In the genomic region with DNA sequence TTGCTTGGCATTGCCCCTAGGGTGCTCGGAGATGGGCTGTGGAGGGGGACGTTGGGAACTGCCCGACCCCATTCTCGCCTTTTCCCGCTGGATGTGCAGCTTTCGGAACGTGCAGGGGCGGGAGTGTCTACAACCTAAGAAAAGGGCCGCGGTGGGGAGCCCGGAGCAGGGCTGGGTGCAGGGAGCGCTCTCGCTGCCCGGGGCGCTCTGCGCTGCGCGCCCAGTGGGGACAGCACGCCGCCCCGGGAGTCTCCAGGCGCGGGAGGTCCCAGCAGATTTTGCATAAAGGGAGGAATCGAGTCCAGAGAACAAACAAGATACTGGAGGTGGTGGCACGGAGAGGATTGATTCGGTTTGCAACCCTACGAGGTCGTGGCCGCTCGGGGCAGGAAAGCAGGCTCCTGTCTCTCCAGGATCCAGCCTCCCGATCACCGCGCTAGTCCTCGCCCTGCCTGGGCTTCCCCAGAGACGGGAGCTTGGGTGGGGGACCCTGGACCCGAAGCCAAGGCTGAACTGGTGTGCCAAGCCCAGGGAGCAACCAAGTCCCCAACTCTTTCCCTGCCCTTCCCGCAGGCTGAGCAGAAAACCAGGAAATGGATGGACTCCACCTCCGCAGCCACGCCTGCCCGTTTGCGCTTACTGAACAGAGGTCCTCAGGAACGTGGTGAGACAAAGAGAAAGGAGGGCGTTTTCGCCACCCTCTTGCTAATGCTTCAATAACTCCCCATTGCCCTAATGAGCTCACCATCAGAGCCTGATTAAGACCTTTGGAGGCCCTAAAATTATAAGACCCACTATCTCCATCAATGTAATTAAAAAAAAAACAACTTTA, we compare ENCODE assay signal across 9 cellular contexts. TPM values are rescaled to one million over a fixed set of nuclear protein-coding genes. Genes with fewer than 3 reads are reported as not detected.
DNase-seq lines count a peak whose midpoint lies in the region; ATAC-seq and TF ChIP-seq lines count a peak whose summit lies in the region.
"Had no signal": no experiment of that assay in that cellular context is flagged by ENCODE, and none has a peak within 500 bp of the region (broad histone marks: within the 10 kb centered on the region; RNA-seq: fewer than 3 reads in every experiment).

No MANE protein-coding gene starts in this region.

- H2AFZ ChIP-seq in GM23338, result peak overlapping the region; percentile 96

- TF ChIP-seq EP300 in tibial nerve (IDR thresholded peaks at IDR 0.05), result no peak

- H3K4me1 ChIP-seq in GM23338 (ENCODE audit: insufficient read depth), result peaks cover 21% of the 10 kb centered on the region; the same call in 1 of the 2 replicates
- H3K4me1 ChIP-seq in right lobe of liver, result peaks cover 0 to 16% (median 5%) of the 10 kb centered on the region in 4 donors
- peaks cover 0 to 18% (median 0%) of the 10 kb centered on the region in 4 donors for H3K4me1 ChIP-seq in tibial nerve

- intact Hi-C loops in right lobe of liver (cut with DNase I), result no loop called here

- WGBS in right lobe of liver (ENCODE audit: insufficient coverage, low coverage, low lambda C conversion rate, missing lambda C conversion rate), result 2% methylated on average over 27 of the region's 44 CpGs
- WGBS in tibial nerve, 2 donors, result 2 to 5% methylated on average over 17 to 39 of the region's 44 CpGs

- TF ChIP-seq POLR2A in right lobe of liver (IDR thresholded peaks at IDR 0.05), result peak; percentile 74
- TF ChIP-seq POLR2A in tibial nerve (IDR thresholded peaks at IDR 0.05), result no peak

- H3K36me3 ChIP-seq in GM23338 (ENCODE audit: insufficient read depth), result no peaks in the 10 kb centered on the region
- no peaks in the 10 kb centered on the region for H3K36me3 ChIP-seq in right lobe of liver
- no peaks in the 10 kb centered on the region for H3K36me3 ChIP-seq in tibial nerve

- TF ChIP-seq CTCF in GM23338 (conservative IDR thresholded peaks at IDR 0.05; ENCODE audit: low read depth in 2 of 2) (no peak), coronary artery (IDR thresholded peaks at IDR 0.05) (no peak), right lobe of liver (IDR thresholded peaks at IDR 0.05) (peak in 3 of 4 donors; percentile 15 to 20 (median 16)), tibial nerve (IDR thresholded peaks at IDR 0.05) (peak in 1 of 5 experiments; percentile 16)

- DNase-seq in 8988T (peak; percentile 26), GM23338 (ENCODE audit: low spot score) (peak; percentile 84), NCI-H526 treated with DMSO at 0.1 percent for 48 hours (lab: John Stamatoyannopoulos, UW) (peak; percentile 94), coronary artery (ENCODE audit: low spot score) (no peak), right lobe of liver (peak; percentile 76 to 82 (median 78)), tibial nerve (ENCODE audit: low spot score in 2 of 2) (peak in 1 of 2 donors; percentile 36), germinal center (ENCODE audit: low spot score) (no peak)
- DNase-seq in activated CD8-positive, alpha-beta memory T cell treated with anti-CD3 and anti-CD28 coated beads for 24 hours, result no peak

- ATAC-seq in GM23338 (peak; percentile 93), right lobe of liver (peak; percentile 86 to 90 (median 89))

- H3K36me3 Mint-ChIP-seq in GM23338 (ENCODE audit: low read depth), result peaks cover 7% of the 10 kb centered on the region

- H3K4me2 ChIP-seq in GM23338, result peak overlapping the region; percentile 77

- H3F3A ChIP-seq in GM23338 (replicated peaks; ENCODE audit: low read depth), result 0 out of 2 replicates have a peak, but pooled peaks cover 5% of the 10 kb centered on the region

- peak overlapping the region; percentile 70 for H3K4me3 Mint-ChIP-seq in GM23338
- H3K4me3 Mint-ChIP-seq: central memory CD8-positive, alpha-beta T cell had no signal

- H3K79me2 ChIP-seq in GM23338 (replicated peaks; ENCODE audit: insufficient read depth), result no peaks in the 10 kb centered on the region

- peaks cover 17% of the 10 kb centered on the region for H3K27me3 Mint-ChIP-seq in GM23338 (ENCODE audit: insufficient read depth, low read depth, poor library complexity)

- no peak overlapping the region for H3K27ac ChIP-seq in GM23338 (ENCODE audit: low read depth)
- peak overlapping the region in 1 of 2 donors; percentile 11 for H3K27ac ChIP-seq in coronary artery
- H3K27ac ChIP-seq in right lobe of liver, result peak overlapping the region; percentile 56 to 78 (median 59)
- H3K27ac ChIP-seq in tibial nerve, result peak overlapping the region in 1 of 4 donors; percentile 67

- H3K27me3 ChIP-seq in GM23338 (ENCODE audit: insufficient read depth), result peaks cover 10% of the 10 kb centered on the region; the same call in 1 of the 2 replicates
- H3K27me3 ChIP-seq in right lobe of liver, result no peaks in the 10 kb centered on the region
- no peaks in the 10 kb centered on the region for H3K27me3 ChIP-seq in tibial nerve

- H3K27ac Mint-ChIP-seq in GM23338, result no peak overlapping the region

- H3K9me2 ChIP-seq in GM23338 (ENCODE audit: insufficient read depth), result no peaks in the 10 kb centered on the region

- H3K4me1 Mint-ChIP-seq in GM23338, result peaks cover 30% of the 10 kb centered on the region

- peak overlapping the region; percentile 80 for H3K4me3 ChIP-seq in GM23338
- H3K4me3 ChIP-seq in coronary artery, result peak overlapping the region; percentile 77
- H3K4me3 ChIP-seq in right lobe of liver, result peak overlapping the region; percentile 42 to 73 (median 58)
- peak overlapping the region; percentile 29 to 64 (median 52) for H3K4me3 ChIP-seq in tibial nerve

- H3K9me3 Mint-ChIP-seq in GM23338, result peaks cover 17% of the 10 kb centered on the region
- H3K9me3 Mint-ChIP-seq: central memory CD8-positive, alpha-beta T cell had no signal

- H3K9me3 ChIP-seq in right lobe of liver, result no peaks in the 10 kb centered on the region
- H3K9me3 ChIP-seq in tibial nerve, result no peaks in the 10 kb centered on the region

- no peaks in the 10 kb centered on the region for H4K20me1 ChIP-seq in GM23338 (replicated peaks; ENCODE audit: insufficient read depth)

TF ChIP-seq in GM23338, 12 proteins besides CTCF, POLR2A, EP300 and RAD21:
- TF ChIP-seq POLR2AphosphoS5 (IDR thresholded peaks at IDR 0.05; ENCODE audit: low read depth), result peak; percentile 77
- TF ChIP-seq, protein P1, sequence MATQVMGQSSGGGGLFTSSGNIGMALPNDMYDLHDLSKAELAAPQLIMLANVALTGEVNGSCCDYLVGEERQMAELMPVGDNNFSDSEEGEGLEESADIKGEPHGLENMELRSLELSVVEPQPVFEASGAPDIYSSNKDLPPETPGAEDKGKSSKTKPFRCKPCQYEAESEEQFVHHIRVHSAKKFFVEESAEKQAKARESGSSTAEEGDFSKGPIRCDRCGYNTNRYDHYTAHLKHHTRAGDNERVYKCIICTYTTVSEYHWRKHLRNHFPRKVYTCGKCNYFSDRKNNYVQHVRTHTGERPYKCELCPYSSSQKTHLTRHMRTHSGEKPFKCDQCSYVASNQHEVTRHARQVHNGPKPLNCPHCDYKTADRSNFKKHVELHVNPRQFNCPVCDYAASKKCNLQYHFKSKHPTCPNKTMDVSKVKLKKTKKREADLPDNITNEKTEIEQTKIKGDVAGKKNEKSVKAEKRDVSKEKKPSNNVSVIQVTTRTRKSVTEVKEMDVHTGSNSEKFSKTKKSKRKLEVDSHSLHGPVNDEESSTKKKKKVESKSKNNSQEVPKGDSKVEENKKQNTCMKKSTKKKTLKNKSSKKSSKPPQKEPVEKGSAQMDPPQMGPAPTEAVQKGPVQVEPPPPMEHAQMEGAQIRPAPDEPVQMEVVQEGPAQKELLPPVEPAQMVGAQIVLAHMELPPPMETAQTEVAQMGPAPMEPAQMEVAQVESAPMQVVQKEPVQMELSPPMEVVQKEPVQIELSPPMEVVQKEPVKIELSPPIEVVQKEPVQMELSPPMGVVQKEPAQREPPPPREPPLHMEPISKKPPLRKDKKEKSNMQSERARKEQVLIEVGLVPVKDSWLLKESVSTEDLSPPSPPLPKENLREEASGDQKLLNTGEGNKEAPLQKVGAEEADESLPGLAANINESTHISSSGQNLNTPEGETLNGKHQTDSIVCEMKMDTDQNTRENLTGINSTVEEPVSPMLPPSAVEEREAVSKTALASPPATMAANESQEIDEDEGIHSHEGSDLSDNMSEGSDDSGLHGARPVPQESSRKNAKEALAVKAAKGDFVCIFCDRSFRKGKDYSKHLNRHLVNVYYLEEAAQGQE (IDR thresholded peaks at IDR 0.05; ENCODE audit: unreplicated experiment), result no peak
- TF ChIP-seq EZH2 (IDR thresholded peaks at IDR 0.05; ENCODE audit: low read depth, unreplicated experiment), result no peak

RNA-seq across cellular contexts. Expression of gene NOX5, which starts 59.7 kb away (rescaled TPM):
- 0.03 TPM in 1 of 2 replicates, not detected in the other for total RNA-seq in GM23338 (2014; rRNA removed; shearing (Covaris generic))
- not detected in 2 replicates for polyA plus RNA-seq in GM23338 (2016; fragmentation: Nextera tagmentation; extraction: Ambion mirVana)
- total RNA-seq in right lobe of liver (under 1 TPM in 3 of 6 experiments, not detected in 3; 0.06 to 0.15 (median 0.11) TPM), tibial nerve (1 to 10 TPM in 2 of 4 donors, under 1 TPM in 2; 0.21 to 2.7 (median 1.1) TPM)

Comparison
In these comparisons a context has a peak if more than half of its experiments do, and no peak if none do; other contexts are left out.
1. DNase-seq: peak in 8988T (single experiment), GM23338 (single experiment), NCI-H526 treated with DMSO at 0.1 percent for 48 hours (single experiment) and right lobe of liver (3 of 3); none in coronary artery (single experiment), activated CD8-positive, alpha-beta memory T cell treated with anti-CD3 and anti-CD28 coated beads for 24 hours (single experiment) and germinal center (single experiment).
2. CTCF ChIP-seq: peak in right lobe of liver (3 of 4); none in GM23338 (0 of 2) and coronary artery (single experiment).
3. Peak in every context shown above with its lines, with median percentiles within 50 percentile points of each other: H3K4me3 ChIP-seq.